24 cellular contexts compared by ENCODE assay signal in genomic region chr5:40416588-40416987, GRCh38.
DNase-seq lines count a peak whose midpoint lies in the region; ATAC-seq, FAIRE-seq and TF ChIP-seq lines count a peak whose summit lies in the region.
"Had no signal": no experiment of that assay in that cellular context is flagged by ENCODE, and none has a peak within 500 bp of the region (broad histone marks: within the 10 kb centered on the region; RNA-seq: fewer than 3 reads in every experiment).

No MANE protein-coding gene starts in this region.

- H3K4me3 Mint-ChIP-seq in activated CD4-positive, alpha-beta T cell treated with anti-CD3 and anti-CD28 coated beads for 36 hours, result no peak overlapping the region
- H3K4me3 Mint-ChIP-seq: B cell; CD4-positive, alpha-beta T cell; CD8-positive, alpha-beta T cell had no signal

- no peaks in the 10 kb centered on the region for H3K27me3 ChIP-seq in mucosa of rectum (ENCODE audit: control insufficient read depth in 2 of 2, insufficient read depth in 2 of 2, low read length in 2 of 2)
- H3K27me3 ChIP-seq: BLaER1 treated with 17β-estradiol and CSF1 and Interleukin-3, amounts not matched to agents 10 nM and 100 nM had no signal

- H3K27ac Mint-ChIP-seq in activated CD4-positive, alpha-beta T cell treated with anti-CD3 and anti-CD28 coated beads for 36 hours, result peak overlapping the region; percentile 21
- H3K27ac Mint-ChIP-seq: CD4-positive, alpha-beta T cell; CD8-positive, alpha-beta T cell had no signal

- peaks cover 12% of the 10 kb centered on the region for H3K9me3 Mint-ChIP-seq in activated CD4-positive, alpha-beta T cell treated with anti-CD3 and anti-CD28 coated beads for 36 hours (ENCODE audit: low read depth)

- CTCF ChIA-PET in activated CD4-positive, alpha-beta T cell treated with anti-CD3 and anti-CD28 coated beads for 36 hours (lab: Charles Lee), result no interaction called here

- intact Hi-C loops in activated CD4-positive, alpha-beta T cell treated with anti-CD3 and anti-CD28 coated beads for 36 hours (cut with DNase I, micrococcal nuclease), result no loop called here
- intact Hi-C loops in left colon (cut with DNase I, micrococcal nuclease), result no loop called here

- no peaks in the 10 kb centered on the region for H3K9me3 ChIP-seq in mucosa of rectum (ENCODE audit: control insufficient read depth in 2 of 2, low read length in 2 of 2)
- H3K9me3 ChIP-seq: A549, Caco-2 had no signal

- peak overlapping the region; percentile 41 to 56 for H3K27ac ChIP-seq in mucosa of rectum (ENCODE audit: low read depth in 2 of 2, low read length in 2 of 2)
- H3K27ac ChIP-seq: 22Rv1; A549; BLaER1 treated with 17β-estradiol and CSF1 and Interleukin-3, amounts not matched to agents 10 nM and 100 nM; C4-2B had no signal

- no peak overlapping the region for H3K9ac ChIP-seq in mucosa of rectum (ENCODE audit: low read depth in 1 of 2, low read length in 2 of 2)
- H3K9ac ChIP-seq: BLaER1 treated with 17β-estradiol and CSF1 and Interleukin-3, amounts not matched to agents 10 nM and 100 nM had no signal

- peaks cover 14% of the 10 kb centered on the region for H3K4me1 Mint-ChIP-seq in activated CD4-positive, alpha-beta T cell treated with anti-CD3 and anti-CD28 coated beads for 36 hours

- peaks cover 6% of the 10 kb centered on the region for H3K36me3 Mint-ChIP-seq in activated CD4-positive, alpha-beta T cell treated with anti-CD3 and anti-CD28 coated beads for 36 hours (ENCODE audit: low read depth)
- H3K36me3 Mint-ChIP-seq: CD8-positive, alpha-beta T cell had no signal

- H3K4me1 ChIP-seq in mucosa of rectum (ENCODE audit: control insufficient read depth in 2 of 2, insufficient read depth in 2 of 2, low read length in 2 of 2), result peaks cover 0 to 3% of the 10 kb centered on the region in 2 donors
- H3K4me1 ChIP-seq: A549, Caco-2 had no signal

- no peaks in the 10 kb centered on the region for H3K27me3 Mint-ChIP-seq in activated CD4-positive, alpha-beta T cell treated with anti-CD3 and anti-CD28 coated beads for 36 hours
- H3K27me3 Mint-ChIP-seq: B cell; CD4-positive, alpha-beta T cell had no signal

- no peak for TF ChIP-seq POLR2A in H54 (IDR thresholded peaks at IDR 0.05; ENCODE audit: low read depth, low read length)

- H3K36me3 ChIP-seq in mucosa of rectum (ENCODE audit: control insufficient read depth in 2 of 2, insufficient read depth in 2 of 2, low read length in 2 of 2), result no peaks in the 10 kb centered on the region
- H3K36me3 ChIP-seq: BLaER1 treated with 17β-estradiol and CSF1 and Interleukin-3, amounts not matched to agents 10 nM and 100 nM had no signal

- POLR2A ChIA-PET in activated CD4-positive, alpha-beta T cell treated with anti-CD3 and anti-CD28 coated beads for 36 hours (lab: Charles Lee), result no interaction called here

- DNase-seq in activated CD4-positive, alpha-beta T cell treated with anti-CD3 and anti-CD28 coated beads for 36 hours, result no peak
- DNase-seq in activated CD4-positive, alpha-beta T cell treated with anti-CD3 and anti-CD28 coated beads, Interleukin-2, amount 50 U/mL, for 1 hour, result no peak
- DNase-seq in H54 (ENCODE audit: insufficient read length, low spot score) (no peak), left colon (no peak), GM03348 (ENCODE audit: low spot score) (no peak)
- DNase-seq: AML-193; Caco-2; Calu3; CD4-positive, alpha-beta T cell; CD8-positive, alpha-beta T cell; DMS79 treated with DMSO at 0.1 percent for 48 hours; GF-D8 had no signal

- H3K4me3 ChIP-seq in mucosa of rectum (ENCODE audit: low read length in 2 of 2), result no peak overlapping the region
- H3K4me3 ChIP-seq: A549; BLaER1 treated with 17β-estradiol and CSF1 and Interleukin-3, amounts not matched to agents 10 nM and 100 nM; GM12878 had no signal

- FAIRE-seq in H54 (lab: Jason Lieb, UNC), result peak; percentile 33
- FAIRE-seq: A549, D721Med, G401.6, GM12878, GM12892, GM18507 had no signal

- ATAC-seq in activated CD4-positive, alpha-beta T cell treated with anti-CD3 and anti-CD28 coated beads for 36 hours, result no peak
- ATAC-seq in left colon (peak; percentile 93), HG02885 (IDR thresholded peaks at IDR 0.05; ENCODE audit: poor library complexity, unreplicated experiment) (no peak)
- ATAC-seq: A549; CD8-positive, alpha-beta T cell; GM12878 had no signal
